31 cellular contexts compared by ENCODE assay signal in genomic region chr19:3632739-3633558, GRCh38. TPM values are rescaled to one million over a fixed set of nuclear protein-coding genes. Genes with fewer than 3 reads are reported as not detected.
A peak's percentile ranks its signal among the peaks of the same experiment; 100 is the strongest.
DNase-seq lines count a peak whose midpoint lies in the region; ATAC-seq and TF ChIP-seq lines count a peak whose summit lies in the region.
"Had no signal": no experiment of that assay in that cellular context is flagged by ENCODE, and none has a peak within 500 bp of the region (broad histone marks: within the 10 kb centered on the region; RNA-seq: fewer than 3 reads in every experiment).

No MANE protein-coding gene starts in this region.

- peak; percentile 16 for ATAC-seq in activated naive CD8-positive, alpha-beta T cell treated with anti-CD3 and anti-CD28 coated beads, Interleukin-2, amount 50 U/mL, for 24 hours
- ATAC-seq in gastroesophageal sphincter, result no peak
- ATAC-seq in HG03097 (IDR thresholded peaks at IDR 0.05; ENCODE audit: low FRiP score, unreplicated experiment), result no peak
- no peak for ATAC-seq in HG03342 (IDR thresholded peaks at IDR 0.05; ENCODE audit: unreplicated experiment)
- ATAC-seq: activated CD4-positive, CD25-positive, alpha-beta regulatory T cell treated with anti-CD3 and anti-CD28 coated beads, Interleukin-2, amount 50 U/mL, for 24 hours; activated CD8-positive, alpha-beta memory T cell treated with anti-CD3 and anti-CD28 coated beads, Interleukin-2, amount 10 ng/mL, durations not matched to agents 7 days and 5 days; activated T-cell treated with anti-CD3 and anti-CD28 coated beads, Interleukin-2, amount 50 U/mL, for 4 hours; mucosa of descending colon had no signal

- H3K27me3 ChIP-seq in gastroesophageal sphincter, result no peaks in the 10 kb centered on the region
- H3K27me3 ChIP-seq: heart right ventricle, Peyer's patch, right atrium auricular region had no signal

- TF ChIP-seq POLR2A in gastroesophageal sphincter (IDR thresholded peaks at IDR 0.05), result no peak

- H3K36me3 Mint-ChIP-seq in activated naive CD8-positive, alpha-beta T cell treated with anti-CD3 and anti-CD28 coated beads, Interleukin-2, amount 50 U/mL, for 24 hours (ENCODE audit: low read depth), result no peaks in the 10 kb centered on the region
- H3K36me3 Mint-ChIP-seq in activated naive CD8-positive, alpha-beta T cell treated with anti-CD3 and anti-CD28 coated beads for 36 hours, result no peaks in the 10 kb centered on the region
- H3K36me3 Mint-ChIP-seq: activated CD8-positive, alpha-beta memory T cell treated with anti-CD3 and anti-CD28 coated beads, Interleukin-2, amount 10 ng/mL, durations not matched to agents 7 days and 5 days; natural killer cell treated with Interleukin-12 subunit alpha and Interleukin-12 subunit beta and Interleukin-15 and Interleukin-18, amount 100 ng/mL, for 72 hours; type B pancreatic cell had no signal

- no peak overlapping the region for H3K4me3 ChIP-seq in gastroesophageal sphincter
- H3K4me3 ChIP-seq: heart right ventricle, lung, mucosa of descending colon, Peyer's patch, right atrium auricular region, smooth muscle cell had no signal

- no peak overlapping the region for H3K27ac Mint-ChIP-seq in activated naive CD8-positive, alpha-beta T cell treated with anti-CD3 and anti-CD28 coated beads, Interleukin-2, amount 50 U/mL, for 24 hours
- H3K27ac Mint-ChIP-seq in activated naive CD8-positive, alpha-beta T cell treated with anti-CD3 and anti-CD28 coated beads for 36 hours, result no peak overlapping the region
- H3K27ac Mint-ChIP-seq: activated CD8-positive, alpha-beta memory T cell treated with anti-CD3 and anti-CD28 coated beads, Interleukin-2, amount 10 ng/mL, durations not matched to agents 7 days and 5 days; brain; natural killer cell treated with Interleukin-12 subunit alpha and Interleukin-12 subunit beta and Interleukin-15 and Interleukin-18, amount 100 ng/mL, for 72 hours; type B pancreatic cell had no signal

- TF ChIP-seq CTCF in gastroesophageal sphincter (IDR thresholded peaks at IDR 0.05), result no peak

- TF ChIP-seq EP300 in gastroesophageal sphincter (IDR thresholded peaks at IDR 0.05), result no peak

- H3K4me3 Mint-ChIP-seq in activated naive CD8-positive, alpha-beta T cell treated with anti-CD3 and anti-CD28 coated beads, Interleukin-2, amount 50 U/mL, for 24 hours, result no peak overlapping the region
- no peak overlapping the region for H3K4me3 Mint-ChIP-seq in activated naive CD8-positive, alpha-beta T cell treated with anti-CD3 and anti-CD28 coated beads for 36 hours
- H3K4me3 Mint-ChIP-seq: activated CD8-positive, alpha-beta memory T cell treated with anti-CD3 and anti-CD28 coated beads, Interleukin-2, amount 10 ng/mL, durations not matched to agents 7 days and 5 days; activated T-cell treated with anti-CD3 and anti-CD28 coated beads, Interleukin-2, amount 50 U/mL, for 4 hours; brain; CD14-positive monocyte; natural killer cell treated with Interleukin-12 subunit alpha and Interleukin-12 subunit beta and Interleukin-15 and Interleukin-18, amount 100 ng/mL, for 72 hours; type B pancreatic cell had no signal

- H3K4me1 ChIP-seq in gastroesophageal sphincter, result peaks cover 0 to 12% (median 0%) of the 10 kb centered on the region in 3 donors
- H3K4me1 ChIP-seq: Caco-2, heart right ventricle, Peyer's patch, right atrium auricular region had no signal

- H3K9me3 Mint-ChIP-seq in activated naive CD8-positive, alpha-beta T cell treated with anti-CD3 and anti-CD28 coated beads, Interleukin-2, amount 50 U/mL, for 24 hours, result no peaks in the 10 kb centered on the region
- H3K9me3 Mint-ChIP-seq in activated naive CD8-positive, alpha-beta T cell treated with anti-CD3 and anti-CD28 coated beads for 36 hours, result no peaks in the 10 kb centered on the region
- H3K9me3 Mint-ChIP-seq: activated T-cell treated with anti-CD3 and anti-CD28 coated beads, Interleukin-2, amount 50 U/mL, for 4 hours; brain; CD14-positive monocyte; natural killer cell treated with Interleukin-12 subunit alpha and Interleukin-12 subunit beta and Interleukin-15 and Interleukin-18, amount 100 ng/mL, for 72 hours; type B pancreatic cell had no signal

- H3K27me3 Mint-ChIP-seq in activated naive CD8-positive, alpha-beta T cell treated with anti-CD3 and anti-CD28 coated beads, Interleukin-2, amount 50 U/mL, for 24 hours, result no peaks in the 10 kb centered on the region
- no peaks in the 10 kb centered on the region for H3K27me3 Mint-ChIP-seq in activated naive CD8-positive, alpha-beta T cell treated with anti-CD3 and anti-CD28 coated beads for 36 hours
- H3K27me3 Mint-ChIP-seq: activated CD8-positive, alpha-beta memory T cell treated with anti-CD3 and anti-CD28 coated beads, Interleukin-2, amount 10 ng/mL, durations not matched to agents 7 days and 5 days; natural killer cell treated with Interleukin-12 subunit alpha and Interleukin-12 subunit beta and Interleukin-15 and Interleukin-18, amount 100 ng/mL, for 72 hours; type B pancreatic cell had no signal

- peak overlapping the region in 3 of 4 donors; percentile 54 to 76 (median 61) for H3K27ac ChIP-seq in gastroesophageal sphincter
- H3K27ac ChIP-seq: heart right ventricle, right atrium auricular region had no signal

- WGBS in gastroesophageal sphincter (ENCODE audit: low coverage in 1 of 2), 2 donors, result 40% methylated on average over 1 of the region's 50 CpGs; no CpG with 5 or more reads in 1 of the 2 donors

- peaks cover 0 to 75% of the 10 kb centered on the region in 2 donors for H3K36me3 ChIP-seq in gastroesophageal sphincter

- DNase-seq in activated naive CD8-positive, alpha-beta T cell treated with anti-CD3 and anti-CD28 coated beads, Interleukin-2, amount 50 U/mL, for 24 hours, result no peak
- DNase-seq in activated naive CD8-positive, alpha-beta T cell treated with anti-CD3 and anti-CD28 coated beads for 36 hours, result no peak
- peak; percentile 29 for DNase-seq in pons (ENCODE audit: low spot score)
- no peak for DNase-seq in iPS-NIHi11 (ENCODE audit: low spot score)
- no peak for DNase-seq in RKO (ENCODE audit: low spot score)
- DNase-seq: 8988T; activated CD4-positive, alpha-beta T cell treated with anti-CD3 and anti-CD28 coated beads, Interleukin-2, amount 50 U/mL, for 4 hours; activated CD8-positive, alpha-beta memory T cell treated with anti-CD3 and anti-CD28 coated beads, Interleukin-2, amount 10 ng/mL, durations not matched to agents 7 days and 5 days; activated gamma-delta T cell treated with Interleukin-2 at 50 U/mL for 16 hours; activated T-cell treated with anti-CD3 and anti-CD28 coated beads, Interleukin-2, amount 50 U/mL, for 4 hours; Caco-2; DMS53; HCEC 1CT; heart right ventricle; left cardiac atrium; NCI-H1417 treated with DMSO at 0.1 percent for 48 hours; Peyer's patch; SIG-M5; stimulated activated CD4-positive, alpha-beta T cell treated with anti-CD3 and anti-CD28 coated beads, Interleukin-1b, Interleukin-23, amount 100 ng/mL, for 48 hours had no signal

- H3K4me1 Mint-ChIP-seq in activated naive CD8-positive, alpha-beta T cell treated with anti-CD3 and anti-CD28 coated beads, Interleukin-2, amount 50 U/mL, for 24 hours, result no peaks in the 10 kb centered on the region
- H3K4me1 Mint-ChIP-seq in activated naive CD8-positive, alpha-beta T cell treated with anti-CD3 and anti-CD28 coated beads for 36 hours, result no peaks in the 10 kb centered on the region
- H3K4me1 Mint-ChIP-seq: activated CD8-positive, alpha-beta memory T cell treated with anti-CD3 and anti-CD28 coated beads, Interleukin-2, amount 10 ng/mL, durations not matched to agents 7 days and 5 days; brain; CD14-positive monocyte had no signal

- H3K9me3 ChIP-seq in gastroesophageal sphincter, result no peaks in the 10 kb centered on the region
- H3K9me3 ChIP-seq: Caco-2, heart right ventricle, mucosa of descending colon, Peyer's patch, right atrium auricular region had no signal

RNA-seq across cellular contexts. Expression of gene CACTIN, which starts 6.4 kb away (rescaled TPM):
- total RNA-seq in activated naive CD8-positive, alpha-beta T cell treated with anti-CD3 and anti-CD28 coated beads for 36 hours, result 10 to 100 TPM; 33.0 to 34.4 TPM
- total RNA-seq in gastroesophageal sphincter, result 10 to 100 TPM; 20.3 to 34.2 (median 28.6) TPM

RNA-seq across cellular contexts. Expression of gene TBXA2R, which starts 26.3 kb away (rescaled TPM):
- total RNA-seq in activated naive CD8-positive, alpha-beta T cell treated with anti-CD3 and anti-CD28 coated beads for 36 hours, result 1 to 10 TPM; 2.8 to 3.1 TPM
- total RNA-seq in gastroesophageal sphincter, result 10 to 100 TPM in 1 of 4 donors, 1 to 10 TPM in 3; 1.4 to 14.9 (median 4.5) TPM

RNA-seq across cellular contexts. Expression of gene GIPC3, which starts 47.7 kb away (rescaled TPM):
- under 1 TPM; 0.32 to 0.43 TPM for total RNA-seq in activated naive CD8-positive, alpha-beta T cell treated with anti-CD3 and anti-CD28 coated beads for 36 hours
- 10 to 100 TPM in 1 of 4 donors, 1 to 10 TPM in 2, under 1 TPM in 1; 0.94 to 16.8 (median 2.1) TPM for total RNA-seq in gastroesophageal sphincter
- total RNA-seq: Caco-2 had no signal
